Comparison of ENCODE assay signal across 7 cellular contexts in the genomic region with DNA sequence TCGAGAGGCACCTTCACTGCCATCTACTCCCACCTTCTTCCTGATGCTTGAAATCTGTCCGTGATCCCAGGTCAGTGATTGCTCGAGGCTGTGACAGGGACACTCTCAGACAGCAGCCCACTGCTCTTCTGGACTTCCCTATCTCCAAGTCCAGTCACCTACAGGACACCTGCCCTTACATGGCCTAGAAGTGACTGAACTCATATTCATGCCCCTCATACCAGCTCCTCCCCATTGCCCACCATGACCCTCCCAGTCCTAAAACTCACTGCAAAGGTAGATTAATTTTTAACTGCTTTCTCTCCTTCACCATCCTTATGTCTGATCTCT. TPM values are rescaled to one million over a fixed set of nuclear protein-coding genes. Genes with fewer than 3 reads are reported as not detected.
DNase-seq lines count a peak whose midpoint lies in the region; ATAC-seq, FAIRE-seq and TF ChIP-seq lines count a peak whose summit lies in the region.
"Had no signal": no experiment of that assay in that cellular context is flagged by ENCODE, and none has a peak within 500 bp of the region (broad histone marks: within the 10 kb centered on the region; RNA-seq: fewer than 3 reads in every experiment).

No MANE protein-coding gene starts in this region.

- H3K4me1 Mint-ChIP-seq in activated naive CD4-positive, alpha-beta T cell treated with anti-CD3 and anti-CD28 coated beads for 36 hours (ENCODE audit: low read depth): peaks cover 83% of the 10 kb centered on the region

- no peak for ATAC-seq in activated naive CD4-positive, alpha-beta T cell treated with anti-CD3 and anti-CD28 coated beads, Interleukin-2, amount 50 U/mL, for 72 hours
- ATAC-seq in left lobe of liver: peak; percentile 0

- H3K27me3 ChIP-seq in transverse colon: no peaks in the 10 kb centered on the region

- peaks cover 79 to 93% (median 89%) of the 10 kb centered on the region in 4 donors for H3K4me1 ChIP-seq in transverse colon

- no peaks in the 10 kb centered on the region for H3K36me3 ChIP-seq in transverse colon

- DNase-seq in activated naive CD4-positive, alpha-beta T cell treated with anti-CD3 and anti-CD28 coated beads for 36 hours: no peak
- no peak for DNase-seq in activated naive CD4-positive, alpha-beta T cell treated with anti-CD3 and anti-CD28 coated beads, Interleukin-2, amount 50 U/mL, for 72 hours (ENCODE audit: low spot score in 2 of 2)
- DNase-seq in left lobe of liver (ENCODE audit: low spot score) (no peak), transverse colon (no peak), foreskin fibroblast (no peak), GM12892 (ENCODE audit: insufficient read length) (no peak)

- in situ Hi-C loops in transverse colon (cut with MboI; ENCODE audit: low pct_ligation_motif_present in 1 of 4, low pct_unique_long_range_greater_than_20kb in 1 of 4, low sequenced_read_pairs in 3 of 4): loop anchor here in 1 of 4 donors (25.0 kb wide), 1 partner anchor 392 kb away; a partner anchor contains a TSS

- TF ChIP-seq POLR2A in transverse colon (IDR thresholded peaks at IDR 0.05): no peak
- no peak for TF ChIP-seq POLR2A in GM12892 (IDR thresholded peaks at IDR 0.05; ENCODE audit: low read depth, low read length)

- no peaks in the 10 kb centered on the region for H3K9me3 ChIP-seq in transverse colon

- intact Hi-C loops in activated naive CD4-positive, alpha-beta T cell treated with anti-CD3 and anti-CD28 coated beads for 36 hours (cut with micrococcal nuclease): loop anchor here (2.0 kb wide), 1 partner anchor 129 kb away; no protein-coding TSS in a partner anchor
- intact Hi-C loops in transverse colon (cut with DNase I; ENCODE audit: low total_unique reads): no loop called here

- CTCF ChIA-PET in activated naive CD4-positive, alpha-beta T cell treated with anti-CD3 and anti-CD28 coated beads for 36 hours (lab: Charles Lee): interaction anchor here (0.6 to 1.0 kb wide), 2 partner anchors 8 to 43 kb away, joined by 3 to 5 read pairs; a partner anchor contains a TSS

- 77% methylated on average over 3 of the region's 3 CpGs; no CpG with 5 or more reads in 1 of the 2 donors for WGBS in transverse colon (ENCODE audit: low coverage in 1 of 2), 2 donors

- TF ChIP-seq EP300 in transverse colon (IDR thresholded peaks at IDR 0.05; ENCODE audit: low read depth): no peak

- peak overlapping the region; percentile 22 for H3K27ac Mint-ChIP-seq in activated naive CD4-positive, alpha-beta T cell treated with anti-CD3 and anti-CD28 coated beads for 36 hours
- H3K27ac Mint-ChIP-seq in activated naive CD4-positive, alpha-beta T cell treated with anti-CD3 and anti-CD28 coated beads, Interleukin-2, amount 50 U/mL, for 72 hours: peak overlapping the region in 1 of 2 donors; percentile 69

- H3K4me3 ChIP-seq in transverse colon (no peak overlapping the region), foreskin fibroblast (ENCODE audit: low read depth in 1 of 2, low read length in 2 of 2) (no peak overlapping the region)

- peak overlapping the region; percentile 0 for H3K4me3 Mint-ChIP-seq in activated naive CD4-positive, alpha-beta T cell treated with anti-CD3 and anti-CD28 coated beads for 36 hours

- FAIRE-seq in GM12892 (lab: Jason Lieb, UNC): no peak

- TF ChIP-seq CTCF in transverse colon (IDR thresholded peaks at IDR 0.05) (no peak), foreskin fibroblast (IDR thresholded peaks at IDR 0.05; ENCODE audit: low read depth, low read length) (no peak)

- H3K9me3 Mint-ChIP-seq in activated naive CD4-positive, alpha-beta T cell treated with anti-CD3 and anti-CD28 coated beads for 36 hours: no peaks in the 10 kb centered on the region
- no peaks in the 10 kb centered on the region for H3K9me3 Mint-ChIP-seq in activated naive CD4-positive, alpha-beta T cell treated with anti-CD3 and anti-CD28 coated beads, Interleukin-2, amount 50 U/mL, for 72 hours

- no peaks in the 10 kb centered on the region for H3K27me3 Mint-ChIP-seq in activated naive CD4-positive, alpha-beta T cell treated with anti-CD3 and anti-CD28 coated beads for 36 hours (ENCODE audit: low read depth)

- H3K27ac ChIP-seq in transverse colon: peak overlapping the region; percentile 99 to 100 (median 100)

- H3K36me3 Mint-ChIP-seq in activated naive CD4-positive, alpha-beta T cell treated with anti-CD3 and anti-CD28 coated beads for 36 hours (ENCODE audit: low read depth): no peaks in the 10 kb centered on the region
- H3K36me3 Mint-ChIP-seq in activated naive CD4-positive, alpha-beta T cell treated with anti-CD3 and anti-CD28 coated beads, Interleukin-2, amount 50 U/mL, for 72 hours: no peaks in the 10 kb centered on the region

RNA-seq across cellular contexts. Expression of a gene that starts 7.5 kb away (rescaled TPM):
- total RNA-seq in activated naive CD4-positive, alpha-beta T cell treated with anti-CD3 and anti-CD28 coated beads for 36 hours: 1 to 10 TPM; 3.1 to 3.9 TPM
- total RNA-seq in activated naive CD4-positive, alpha-beta T cell treated with anti-CD3 and anti-CD28 coated beads, Interleukin-2, amount 50 U/mL, for 72 hours: 1 to 10 TPM; 1.2 to 5.9 TPM
- total RNA-seq in left lobe of liver: 4.6 TPM
- 1 to 10 TPM in 1 of 4 donors, under 1 TPM in 1, not detected in 2; 0.68 to 1.5 TPM for total RNA-seq in transverse colon
- 0.30 TPM for polyA plus RNA-seq in GM12892 (2012; ENCODE audit: missing spikeins)

RNA-seq across cellular contexts. Expression of a gene that starts 40.6 kb away (rescaled TPM):
- 100 to 1,000 TPM; 202 to 208 TPM for total RNA-seq in activated naive CD4-positive, alpha-beta T cell treated with anti-CD3 and anti-CD28 coated beads for 36 hours
- 100 to 1,000 TPM in 1 of 2 donors, 10 to 100 TPM in 1; 70.1 to 229 TPM for total RNA-seq in activated naive CD4-positive, alpha-beta T cell treated with anti-CD3 and anti-CD28 coated beads, Interleukin-2, amount 50 U/mL, for 72 hours
- total RNA-seq in left lobe of liver (156 TPM), transverse colon (100 to 1,000 TPM in 3 of 4 donors, 10 to 100 TPM in 1; 82.8 to 299 (median 254) TPM)
- 34.9 TPM for polyA plus RNA-seq in GM12892 (2012; ENCODE audit: missing spikeins)

RNA-seq across cellular contexts. Expression of a gene that starts 47.1 kb away (rescaled TPM):
- total RNA-seq in activated naive CD4-positive, alpha-beta T cell treated with anti-CD3 and anti-CD28 coated beads for 36 hours: not detected
- under 1 TPM in 1 of 2 donors, not detected in 1; 0.74 TPM for total RNA-seq in activated naive CD4-positive, alpha-beta T cell treated with anti-CD3 and anti-CD28 coated beads, Interleukin-2, amount 50 U/mL, for 72 hours
- total RNA-seq in left lobe of liver: not detected
- not detected for total RNA-seq in transverse colon
- polyA plus RNA-seq in GM12892 (2012; ENCODE audit: missing spikeins): not detected
- total RNA-seq: renal cortical epithelial cell had no signal

RNA-seq across cellular contexts. Expression of a gene that starts 51.5 kb away (rescaled TPM):
- total RNA-seq in activated naive CD4-positive, alpha-beta T cell treated with anti-CD3 and anti-CD28 coated beads for 36 hours: not detected
- not detected for total RNA-seq in activated naive CD4-positive, alpha-beta T cell treated with anti-CD3 and anti-CD28 coated beads, Interleukin-2, amount 50 U/mL, for 72 hours
- total RNA-seq in left lobe of liver (not detected), transverse colon (not detected)
- not detected for polyA plus RNA-seq in GM12892 (2012; ENCODE audit: missing spikeins)
- total RNA-seq: renal cortical epithelial cell had no signal
